Comparison of ENCODE assay signal across 8 cellular contexts in the genomic region with DNA sequence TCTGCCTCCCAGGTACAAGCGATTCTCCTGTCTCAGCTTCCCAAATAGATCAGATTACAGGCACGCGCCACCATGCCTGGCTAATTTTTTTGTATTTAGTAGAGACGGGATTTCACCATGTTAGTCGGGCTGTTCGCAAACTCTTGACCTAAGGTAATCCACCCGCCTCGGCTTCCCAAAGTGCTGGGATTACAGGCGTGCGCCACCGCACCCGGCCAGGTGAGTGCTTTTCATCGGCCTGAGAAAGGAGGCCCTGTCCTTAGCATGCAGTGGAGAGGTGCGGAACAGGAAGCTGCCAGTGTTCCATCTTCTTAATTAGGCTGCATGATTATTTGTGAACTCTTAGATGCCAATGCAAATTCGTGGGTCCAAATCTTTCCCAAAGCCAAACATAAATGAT.
"Had no signal": no experiment of that assay in that cellular context is flagged by ENCODE, and none has a peak within 500 bp of the region (broad histone marks: within the 10 kb centered on the region; RNA-seq: fewer than 3 reads in every experiment).

No MANE protein-coding gene starts in this region.

- FAIRE-seq: G401.6, GM12878, GM12891, GM12892, GM18507, GM19239 had no signal

- ATAC-seq: GM12878 had no signal

- H3K4me3 ChIP-seq: GM12878 had no signal

- DNase-seq: GDM1, GF-D8 had no signal
